Comparison of ENCODE assay signal across 8 cellular contexts in genomic region chr17:77400445-77400870, GRCh38.
DNase-seq lines count a peak whose midpoint lies in the region; ATAC-seq and TF ChIP-seq lines count a peak whose summit lies in the region.

No MANE protein-coding gene starts in this region.

- TF ChIP-seq CTCF in GM06990 (IDR thresholded peaks at IDR 0.05; ENCODE audit: insufficient read depth, low read length, poor library complexity, severe bottlenecking) (peak; percentile 73), fibroblast of the aortic adventitia (IDR thresholded peaks at IDR 0.05; ENCODE audit: insufficient read depth, low read length) (peak; percentile 35), spleen (IDR thresholded peaks at IDR 0.05 in 8 of 11, conservative IDR thresholded peaks at IDR 0.05 in 3 of 11) (peak; percentile 41 to 78 (median 68))

- H3K9me3 ChIP-seq in spleen = no peaks in the 10 kb centered on the region

- WGBS in spleen, 5 donors = 9 to 29% (median 12%) methylated on average over 5 to 8 of the region's 8 CpGs

- TF ChIP-seq POLR2A in spleen (IDR thresholded peaks at IDR 0.05) = no peak

- peak; percentile 50 for DNase-seq in GM06990 (ENCODE audit: extremely low read depth, insufficient read length)
- peak; percentile 96 for DNase-seq in NCI-H524 treated with DMSO at 0.1 percent for 48 hours (lab: John Stamatoyannopoulos, UW)
- DNase-seq in activated CD8-positive, alpha-beta memory T cell treated with anti-CD3 and anti-CD28 coated beads, Interleukin-2, amount 50 U/mL, for 48 hours = peak; percentile 88
- no peak for DNase-seq in fibroblast of the aortic adventitia (ENCODE audit: low read depth)
- DNase-seq in spleen = peak; percentile 92
- no peak for DNase-seq in NCI-H1105 treated with DMSO at 0.1 percent for 48 hours (lab: John Stamatoyannopoulos, UW)

- no peaks in the 10 kb centered on the region for H3K27me3 ChIP-seq in GM06990 (replicated peaks; ENCODE audit: control insufficient read depth, insufficient read depth, low read length)
- no peaks in the 10 kb centered on the region for H3K27me3 ChIP-seq in spleen (replicated peaks in 1 of 7)

- H3K4me1 ChIP-seq in spleen = peaks cover 42 to 100% (median 73%) of the 10 kb centered on the region in 6 donors

- H3K27ac ChIP-seq in spleen = peak overlapping the region; percentile 65 to 88 (median 80)

- peaks cover 2% of the 10 kb centered on the region for H3K36me3 ChIP-seq in GM06990 (ENCODE audit: control insufficient read depth, insufficient read depth, low read length)
- peaks cover 3 to 39% (median 16%) of the 10 kb centered on the region in 6 donors for H3K36me3 ChIP-seq in spleen

- intact Hi-C loops in spleen (cut with DNase I; ENCODE audit: low total_unique reads) = no loop called here

- ATAC-seq in GM19351 (IDR thresholded peaks at IDR 0.05; ENCODE audit: unreplicated experiment) (no peak), HG03520 (IDR thresholded peaks at IDR 0.05; ENCODE audit: unreplicated experiment) (no peak)

- H3K4me3 ChIP-seq in GM06990 (replicated peaks; ENCODE audit: low read depth, low read length) (no peak overlapping the region), fibroblast of the aortic adventitia (ENCODE audit: low read depth, low read length) (no peak overlapping the region), spleen (peak overlapping the region in 5 of 8 donors; percentile 1 to 54 (median 18))

Comparison
In these comparisons a context has a peak if more than half of its experiments do, and no peak if none do; other contexts are left out.
1. DNase-seq: peak in GM06990 (single experiment), NCI-H524 treated with DMSO at 0.1 percent for 48 hours (single experiment), activated CD8-positive, alpha-beta memory T cell treated with anti-CD3 and anti-CD28 coated beads, Interleukin-2, amount 50 U/mL, for 48 hours (single experiment) and spleen (single experiment); none in fibroblast of the aortic adventitia (single experiment) and NCI-H1105 treated with DMSO at 0.1 percent for 48 hours (single experiment).
2. H3K4me3 ChIP-seq: peak in spleen (5 of 8); none in GM06990 (single experiment) and fibroblast of the aortic adventitia (single experiment).
3. Peak in every context shown above with its lines, with median percentiles within 50 percentile points of each other: CTCF ChIP-seq.